Comparison of ENCODE assay signal across 8 cellular contexts in the genomic region with DNA sequence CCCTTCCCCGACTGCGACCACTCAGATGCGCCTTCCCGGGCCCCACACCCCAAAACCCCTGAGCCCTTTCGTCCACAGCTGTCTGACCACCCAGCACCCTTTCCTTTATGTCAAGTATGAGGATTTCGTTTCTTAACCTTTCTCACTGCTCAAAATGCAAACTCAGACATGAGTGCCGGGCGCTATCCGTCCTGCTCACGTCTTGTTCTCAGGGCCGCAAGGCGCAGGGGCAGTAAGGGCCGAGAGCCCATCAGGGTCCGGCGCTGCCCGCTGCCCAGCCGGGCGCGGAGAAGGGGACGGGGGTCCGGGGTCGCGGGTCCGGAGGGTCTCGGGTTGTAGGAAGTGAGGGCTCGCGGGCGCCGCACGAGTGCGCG. TPM values are rescaled to one million over a fixed set of nuclear protein-coding genes. Genes with fewer than 3 reads are reported as not detected.
DNase-seq lines count a peak whose midpoint lies in the region; ATAC-seq and TF ChIP-seq lines count a peak whose summit lies in the region.

No MANE protein-coding gene starts in this region.

- H2AK5ac ChIP-seq in IMR-90 (ENCODE audit: low read depth, low read length): no peak overlapping the region

- peaks cover 45% of the 10 kb centered on the region for H3K4me1 Mint-ChIP-seq in central memory CD8-positive, alpha-beta T cell

- peak overlapping the region; percentile 79 for H3K4ac ChIP-seq in IMR-90 (ENCODE audit: low read depth, low read length)

- H4K91ac ChIP-seq in IMR-90 (ENCODE audit: insufficient read depth, low read depth, low read length): peak overlapping the region; percentile 36; the same call in 1 of the 2 replicates

- H3K9me3 ChIP-seq in IMR-90 (ENCODE audit: control insufficient read depth, insufficient read depth, low read length) (peaks cover 4% of the 10 kb centered on the region; the same call in 1 of the 2 replicates), mucosa of stomach (ENCODE audit: control insufficient read depth, low read length) (no peaks in the 10 kb centered on the region)

- H3K18ac ChIP-seq in IMR-90 (ENCODE audit: low read depth, low read length): no peak overlapping the region

- peak; percentile 18 for DNase-seq in IMR-90
- DNase-seq in central memory CD8-positive, alpha-beta T cell (ENCODE audit: low spot score in 2 of 2): no peak
- DNase-seq in GM03348 (ENCODE audit: low spot score): no peak
- no peak for DNase-seq in NK-92 (lab: John Stamatoyannopoulos, UW; ENCODE audit: unreplicated experiment)
- DNase-seq in NCI-H187 (lab: John Stamatoyannopoulos, UW): no peak

- H3K27me3 ChIP-seq in IMR-90 (ENCODE audit: control insufficient read depth, insufficient read depth, low read length) (no peaks in the 10 kb centered on the region), mucosa of stomach (ENCODE audit: control insufficient read depth, insufficient read depth, low read length) (no peaks in the 10 kb centered on the region)

- H2AFZ ChIP-seq in IMR-90 (replicated peaks; ENCODE audit: low read length, poor library complexity): peak overlapping the region; percentile 98

- TF ChIP-seq RAD21 in IMR-90 (IDR thresholded peaks at IDR 0.05; ENCODE audit: low read length): no peak

- peaks cover 3% of the 10 kb centered on the region for H3K9me3 Mint-ChIP-seq in central memory CD8-positive, alpha-beta T cell

- dilution Hi-C loops in IMR-90 (cut with HindIII; ENCODE audit: low sequenced_read_pairs, unreplicated experiment): no loop called here

- H4K5ac ChIP-seq in IMR-90 (ENCODE audit: low read depth, low read length): peak overlapping the region; percentile 87

- ATAC-seq in GM18520 (IDR thresholded peaks at IDR 0.05; ENCODE audit: unreplicated experiment): peak; percentile 3
- peak; percentile 44 for ATAC-seq in IMR-90 (ENCODE audit: low read depth)
- ATAC-seq in central memory CD8-positive, alpha-beta T cell (replicated peaks; ENCODE audit: extremely low read depth, poor library complexity, severe bottlenecking): peak; percentile 19
- no peak for ATAC-seq in GM21576 (IDR thresholded peaks at IDR 0.05; ENCODE audit: unreplicated experiment)

- H2BK15ac ChIP-seq in IMR-90 (ENCODE audit: low read depth, low read length): no peak overlapping the region

- H3K4me1 ChIP-seq in IMR-90 (ENCODE audit: control insufficient read depth, insufficient read depth, low read length) (peaks cover 3% of the 10 kb centered on the region), mucosa of stomach (ENCODE audit: control insufficient read depth, insufficient read depth, low read length) (no peaks in the 10 kb centered on the region)

- H3K4me3 ChIP-seq in IMR-90 (ENCODE audit: insufficient read depth, low read depth, low read length) (peak overlapping the region; percentile 88), mucosa of stomach (ENCODE audit: low read length) (peak overlapping the region; percentile 95)

- peak overlapping the region; percentile 91 for H2AK9ac ChIP-seq in IMR-90 (replicated peaks; ENCODE audit: low read depth, low read length, poor library complexity)

- TF ChIP-seq POLR2A in IMR-90 (IDR thresholded peaks at IDR 0.05; ENCODE audit: low read depth, low read length): no peak

- peak overlapping the region; percentile 32; the same call in 1 of the 2 replicates for H2BK120ac ChIP-seq in IMR-90 (ENCODE audit: low read depth, low read length)

- no peak overlapping the region for H2BK20ac ChIP-seq in IMR-90 (ENCODE audit: low read depth, low read length)

- H3K4me3 Mint-ChIP-seq in central memory CD8-positive, alpha-beta T cell: peak overlapping the region; percentile 93

- peak overlapping the region; percentile 90 for H3K27ac ChIP-seq in IMR-90 (ENCODE audit: insufficient read depth, low read length)

- peak overlapping the region; percentile 88 for H3K23ac ChIP-seq in IMR-90 (ENCODE audit: low read depth, low read length)

- H3K9ac ChIP-seq in IMR-90 (ENCODE audit: low read depth, low read length) (peak overlapping the region; percentile 95), mucosa of stomach (ENCODE audit: low read length) (peak overlapping the region; percentile 97)

- WGBS in IMR-90 (ENCODE audit: extremely low coverage in 2 of 2, insufficient read length in 1 of 2), 2 experiments: no CpG with 5 or more reads among the region's 32 CpGs

- H4K20me1 ChIP-seq in IMR-90 (ENCODE audit: insufficient read depth, low read length): peaks cover 15% of the 10 kb centered on the region; the same call in 1 of the 2 replicates

- H3K27me3 Mint-ChIP-seq in central memory CD8-positive, alpha-beta T cell: peaks cover 8% of the 10 kb centered on the region

- peaks cover 24% of the 10 kb centered on the region for H3K36me3 Mint-ChIP-seq in central memory CD8-positive, alpha-beta T cell (ENCODE audit: insufficient read depth)

- H3K36me3 ChIP-seq in IMR-90 (ENCODE audit: control insufficient read depth, insufficient read depth, low read length) (peaks cover 8% of the 10 kb centered on the region), mucosa of stomach (ENCODE audit: control insufficient read depth, insufficient read depth, low read length) (no peaks in the 10 kb centered on the region)

- TF ChIP-seq CTCF in IMR-90 (conservative IDR thresholded peaks at IDR 0.05; ENCODE audit: low read depth, low read length): no peak

- peak overlapping the region; percentile 99 for H3K27ac Mint-ChIP-seq in central memory CD8-positive, alpha-beta T cell (ENCODE audit: low read depth)

- CTCF ChIA-PET in IMR-90 (lab: Yijun Ruan, JAX): no interaction called here

- no TSS peak for BruUV-seq in IMR-90 (replicated peaks; lab: Mats Ljungman, UMichigan)

- H3K9me1 ChIP-seq in IMR-90 (ENCODE audit: insufficient read depth, low read length): peaks cover 3% of the 10 kb centered on the region; the same call in 1 of the 2 replicates

- peak overlapping the region; percentile 91 for H3K4me2 ChIP-seq in IMR-90 (ENCODE audit: low read depth, low read length)

- peak overlapping the region; percentile 93 for H2BK5ac ChIP-seq in IMR-90 (ENCODE audit: low read depth, low read length, poor library complexity, severe bottlenecking)

- peak overlapping the region; percentile 92 for H3K14ac ChIP-seq in IMR-90 (replicated peaks; ENCODE audit: low read depth, low read length)

- peak overlapping the region; percentile 80 for H3K56ac ChIP-seq in IMR-90 (ENCODE audit: extremely low read depth, insufficient read depth, low read length)

- peaks cover 9 to 19% of the 10 kb centered on the region in 2 experiments; a peak in 3 of 4 replicates for H3K79me1 ChIP-seq in IMR-90 (ENCODE audit: low read depth in 1 of 2, low read length in 2 of 2)

- intact Hi-C loops in IMR-90 (cut with micrococcal nuclease): loop anchor here (2.0 to 5.0 kb wide), 3 partner anchors 46 to 95 kb away; no protein-coding TSS in a partner anchor

- in situ Hi-C loops in IMR-90 (cut with MboI; ENCODE audit: low sequenced_read_pairs): no loop called here

- peak overlapping the region; percentile 64 to 99 for H4K8ac ChIP-seq in IMR-90 (ENCODE audit: low read depth in 2 of 2, low read length in 2 of 2)

- POLR2A ChIA-PET in IMR-90 (lab: Charles Lee; ENCODE audit: unreplicated experiment): no interaction called here

TF ChIP-seq in IMR-90, 13 proteins besides CTCF, POLR2A, EP300 and RAD21:
- TF ChIP-seq FOS (IDR thresholded peaks at IDR 0.05; ENCODE audit: low read depth, low read length): no peak
- TF ChIP-seq MAZ (IDR thresholded peaks at IDR 0.05; ENCODE audit: borderline replicate concordance, low read depth, low read length): no peak
- TF ChIP-seq NFE2L2 (IDR thresholded peaks at IDR 0.05; ENCODE audit: low read depth, low read length): no peak
- TF ChIP-seq BHLHE40 (IDR thresholded peaks at IDR 0.05; ENCODE audit: low read depth, low read length): no peak
- TF ChIP-seq, protein P1, sequence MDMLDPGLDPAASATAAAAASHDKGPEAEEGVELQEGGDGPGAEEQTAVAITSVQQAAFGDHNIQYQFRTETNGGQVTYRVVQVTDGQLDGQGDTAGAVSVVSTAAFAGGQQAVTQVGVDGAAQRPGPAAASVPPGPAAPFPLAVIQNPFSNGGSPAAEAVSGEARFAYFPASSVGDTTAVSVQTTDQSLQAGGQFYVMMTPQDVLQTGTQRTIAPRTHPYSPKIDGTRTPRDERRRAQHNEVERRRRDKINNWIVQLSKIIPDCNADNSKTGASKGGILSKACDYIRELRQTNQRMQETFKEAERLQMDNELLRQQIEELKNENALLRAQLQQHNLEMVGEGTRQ (IDR thresholded peaks at IDR 0.05; ENCODE audit: low read depth, low read length): no peak
- no peak for TF ChIP-seq CHD1 (IDR thresholded peaks at IDR 0.05; ENCODE audit: low read depth, low read length)
- TF ChIP-seq CEBPB (IDR thresholded peaks at IDR 0.05; ENCODE audit: low read depth, low read length): no peak
- TF ChIP-seq RCOR1 (IDR thresholded peaks at IDR 0.05; ENCODE audit: insufficient replicate concordance, low read length): no peak
- no peak for TF ChIP-seq RFX5 (IDR thresholded peaks at IDR 0.05; ENCODE audit: low read depth, low read length)
- TF ChIP-seq MXI1 (IDR thresholded peaks at IDR 0.05; ENCODE audit: borderline replicate concordance, low read depth, low read length): no peak
- TF ChIP-seq, protein P2, sequence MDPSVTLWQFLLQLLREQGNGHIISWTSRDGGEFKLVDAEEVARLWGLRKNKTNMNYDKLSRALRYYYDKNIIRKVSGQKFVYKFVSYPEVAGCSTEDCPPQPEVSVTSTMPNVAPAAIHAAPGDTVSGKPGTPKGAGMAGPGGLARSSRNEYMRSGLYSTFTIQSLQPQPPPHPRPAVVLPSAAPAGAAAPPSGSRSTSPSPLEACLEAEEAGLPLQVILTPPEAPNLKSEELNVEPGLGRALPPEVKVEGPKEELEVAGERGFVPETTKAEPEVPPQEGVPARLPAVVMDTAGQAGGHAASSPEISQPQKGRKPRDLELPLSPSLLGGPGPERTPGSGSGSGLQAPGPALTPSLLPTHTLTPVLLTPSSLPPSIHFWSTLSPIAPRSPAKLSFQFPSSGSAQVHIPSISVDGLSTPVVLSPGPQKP (IDR thresholded peaks at IDR 0.05; ENCODE audit: borderline replicate concordance, low read depth, low read length): no peak
- TF ChIP-seq SMC3 (IDR thresholded peaks at IDR 0.05; ENCODE audit: low read depth, low read length): no peak
- TF ChIP-seq MAFK (IDR thresholded peaks at IDR 0.05; ENCODE audit: low read depth, low read length): no peak

RNA-seq across cellular contexts. Expression of a gene that starts 0.7 kb away (rescaled TPM):
- total RNA-seq in IMR-90 (2012; rRNA removed): 7.3 and 10.6 TPM in 2 replicates
- polyA plus RNA-seq in IMR-90 (2012; rRNA removed): 10.5 and 10.8 TPM in 2 replicates
- 5.8 and 14.5 TPM in 2 replicates for polyA plus RNA-seq in IMR-90 (2012; cell fraction: cytosol; rRNA removed)
- polyA plus RNA-seq in IMR-90 (2012; cell fraction: nucleus; rRNA removed; ENCODE audit: low replicate concordance): 43.6 and 56.2 TPM in 2 replicates
